ENCODE assay signal across 25 cellular contexts in genomic region chr9:119771336-119771735, GRCh38.
"Had no signal": no experiment of that assay in that cellular context is flagged by ENCODE, and none has a peak within 500 bp of the region (broad histone marks: within the 10 kb centered on the region; RNA-seq: fewer than 3 reads in every experiment).

No MANE protein-coding gene starts in this region.

- ATAC-seq: activated CD4-positive, CD25-positive, alpha-beta regulatory T cell treated with anti-CD3 and anti-CD28 coated beads, Interleukin-2, amount 50 U/mL, for 24 hours; activated CD8-positive, alpha-beta T cell treated with anti-CD3 and anti-CD28 coated beads for 36 hours; activated T-cell treated with anti-CD3 and anti-CD28 coated beads, Interleukin-2, amount 50 U/mL, for 4 hours; activated T-helper 17 cell treated with anti-CD3 and anti-CD28 coated beads, Interleukin-2, amount 50 U/mL, for 72 hours; esophagus mucosa; T-helper 17 cell had no signal

- DNase-seq: activated B cell treated with CpG ODN at 0.5 μM for 24 hours; activated CD4-positive, alpha-beta T cell treated with anti-CD3 and anti-CD28 coated beads for 48 hours; activated CD4-positive, alpha-beta T cell treated with anti-CD3 and anti-CD28 coated beads, Interleukin-2, amount 50 U/mL, for 1 hour; activated CD4-positive, alpha-beta T cell treated with anti-CD3 and anti-CD28 coated beads, Interleukin-2, amount 50 U/mL, for 48 hours; activated CD8-positive, alpha-beta memory T cell treated with anti-CD3 and anti-CD28 coated beads for 24 hours; activated CD8-positive, alpha-beta T cell treated with anti-CD3 and anti-CD28 coated beads for 36 hours; activated effector memory CD4-positive, alpha-beta T cell treated with Interleukin-2 at 50 U/mL for 16 hours; activated gamma-delta T cell treated with Interleukin-2 at 50 U/mL for 16 hours; activated naive CD4-positive, alpha-beta T cell treated with anti-CD3 and anti-CD28 coated beads, Interleukin-2, amount 50 U/mL, for 16 hours; activated naive CD4-positive, alpha-beta T cell treated with Interleukin-2 at 50 U/mL for 16 hours; activated T-cell treated with anti-CD3 and anti-CD28 coated beads, Interleukin-2, amount 50 U/mL, for 4 hours; amniotic stem cell; anterior cingulate cortex; brain microvascular endothelial cell; dorsolateral prefrontal cortex; effector memory CD4-positive, alpha-beta T cell; endodermal cell; foreskin fibroblast; T-helper 1 cell; T-helper 17 cell; T1000; WERI-Rb-1 had no signal
